23 cellular contexts compared by ENCODE assay signal in genomic region chr12:108317303-108318283, GRCh38. TPM values are rescaled to one million over a fixed set of nuclear protein-coding genes. Genes with fewer than 3 reads are reported as not detected.
"Had no signal": no experiment of that assay in that cellular context is flagged by ENCODE, and none has a peak within 500 bp of the region (broad histone marks: within the 10 kb centered on the region; RNA-seq: fewer than 3 reads in every experiment).

No MANE protein-coding gene starts in this region.

- DNase-seq: activated T-cell treated with anti-CD3 and anti-CD28 coated beads, Interleukin-2, amount 50 U/mL, for 24 hours; head of caudate nucleus; hypothalamus; left cardiac atrium; mesenchymal stem cell; mucosa of descending colon; occipital lobe; stimulated activated CD4-positive, alpha-beta T cell treated with anti-CD3 and anti-CD28 coated beads, Interleukin-4, amount 100 ng/mL, for 1 hour; stimulated activated naive CD4-positive, alpha-beta T cell; T-cell; upper lobe of right lung had no signal

- H3K9me3 ChIP-seq: breast epithelium, gastroesophageal sphincter, mucosa of descending colon, thoracic aorta, upper lobe of right lung had no signal

- H3K27me3 ChIP-seq: breast epithelium, upper lobe of right lung had no signal

- H3K36me3 ChIP-seq: breast epithelium, gastroesophageal sphincter, thoracic aorta, upper lobe of right lung had no signal

- ATAC-seq: activated CD4-positive, CD25-positive, alpha-beta regulatory T cell treated with anti-CD3 and anti-CD28 coated beads, Interleukin-2, amount 50 U/mL, for 24 hours; activated T-helper 17 cell treated with anti-CD3 and anti-CD28 coated beads, Interleukin-2, amount 50 U/mL, for 72 hours; gastroesophageal sphincter; left cardiac atrium; mucosa of descending colon; sciatic nerve; T-cell; upper lobe of right lung had no signal

- H3K9me3 Mint-ChIP-seq: activated T-cell treated with anti-CD3 and anti-CD28 coated beads, Interleukin-2, amount 50 U/mL, for 24 hours; activated T-helper 17 cell treated with anti-CD3 and anti-CD28 coated beads, Interleukin-2, amount 50 U/mL, for 72 hours; neural crest cell; T-helper 2 cell treated with Interferon-gamma antibody and Interleukin-4, amounts not matched to agents 5 μg/mL and 100 μg/mL, for 36 hours had no signal

- H3K36me3 Mint-ChIP-seq: activated naive CD8-positive, alpha-beta T cell; T-cell had no signal

- H3K4me3 Mint-ChIP-seq: activated naive CD8-positive, alpha-beta T cell; activated T-cell treated with anti-CD3 and anti-CD28 coated beads, Interleukin-2, amount 50 U/mL, for 24 hours; activated T-helper 17 cell treated with anti-CD3 and anti-CD28 coated beads, Interleukin-2, amount 50 U/mL, for 72 hours; neural crest cell; T-cell; T-helper 2 cell treated with Interferon-gamma antibody and Interleukin-4, amounts not matched to agents 5 μg/mL and 100 μg/mL, for 36 hours had no signal

- H3K27ac Mint-ChIP-seq: activated naive CD8-positive, alpha-beta T cell; activated T-cell treated with anti-CD3 and anti-CD28 coated beads, Interleukin-2, amount 50 U/mL, for 24 hours; activated T-helper 17 cell treated with anti-CD3 and anti-CD28 coated beads, Interleukin-2, amount 50 U/mL, for 72 hours; T-cell; T-helper 2 cell treated with Interferon-gamma antibody and Interleukin-4, amounts not matched to agents 5 μg/mL and 100 μg/mL, for 36 hours had no signal

- H3K4me1 ChIP-seq: breast epithelium had no signal

- H3K27ac ChIP-seq: epithelial cell of prostate, gastroesophageal sphincter, VCaP had no signal

- H3K4me3 ChIP-seq: breast epithelium, coronary artery, gastroesophageal sphincter, mucosa of descending colon, thoracic aorta, upper lobe of right lung had no signal

RNA-seq across cellular contexts. Expression of gene CMKLR1, which starts 21.5 kb away (rescaled TPM):
- total RNA-seq: activated T-helper 17 cell treated with anti-CD3 and anti-CD28 coated beads, Interleukin-2, amount 50 U/mL, for 72 hours had no signal
